In genomic region chr2:226334981-226335720, GRCh38 we compare ENCODE assay signal across 16 cellular contexts.
DNase-seq lines count a peak whose midpoint lies in the region; ATAC-seq, FAIRE-seq and TF ChIP-seq lines count a peak whose summit lies in the region.
"Had no signal": no experiment of that assay in that cellular context is flagged by ENCODE, and none has a peak within 500 bp of the region (broad histone marks: within the 10 kb centered on the region; RNA-seq: fewer than 3 reads in every experiment).

No MANE protein-coding gene starts in this region.

- no peaks in the 10 kb centered on the region for H3K36me3 Mint-ChIP-seq in HFFc6 (ENCODE audit: low read depth)
- H3K36me3 Mint-ChIP-seq in activated T-cell treated with anti-CD3 and anti-CD28 coated beads, Interleukin-2, amount 50 U/mL, for 4 hours (ENCODE audit: insufficient read depth): no peaks in the 10 kb centered on the region
- H3K36me3 Mint-ChIP-seq: CD8-positive, alpha-beta memory T cell had no signal

- no peak overlapping the region for H3K4me3 ChIP-seq in fibroblast of villous mesenchyme (ENCODE audit: low read depth, low read length)
- H3K4me3 ChIP-seq: left ventricle myocardium inferior had no signal

- H3K9me3 Mint-ChIP-seq in HFFc6: no peaks in the 10 kb centered on the region
- H3K9me3 Mint-ChIP-seq in activated T-cell treated with anti-CD3 and anti-CD28 coated beads, Interleukin-2, amount 50 U/mL, for 4 hours: no peaks in the 10 kb centered on the region
- H3K9me3 Mint-ChIP-seq: activated B cell treated with CpG ODN at 0.5 μM for 24 hours had no signal

- peaks cover 22% of the 10 kb centered on the region for H3K4me1 Mint-ChIP-seq in HFFc6 (ENCODE audit: low read depth)
- H3K4me1 Mint-ChIP-seq in activated T-cell treated with anti-CD3 and anti-CD28 coated beads, Interleukin-2, amount 50 U/mL, for 4 hours (ENCODE audit: low read depth): no peaks in the 10 kb centered on the region
- H3K4me1 Mint-ChIP-seq: activated B cell treated with CpG ODN at 0.5 μM for 24 hours; CD8-positive, alpha-beta memory T cell had no signal

- peak; percentile 75 for FAIRE-seq in D721Med (lab: Jason Lieb, UNC)
- FAIRE-seq: GM12891 had no signal

- no peak for TF ChIP-seq CTCF in D721Med (IDR thresholded peaks at IDR 0.05; ENCODE audit: insufficient read depth, missing control alignments)
- no peak for TF ChIP-seq CTCF in HFFc6 (IDR thresholded peaks at IDR 0.05)
- no peak for TF ChIP-seq CTCF in fibroblast of villous mesenchyme (IDR thresholded peaks at IDR 0.05; ENCODE audit: insufficient read depth, low read depth, low read length)

- H3K4me3 Mint-ChIP-seq in HFFc6: no peak overlapping the region
- H3K4me3 Mint-ChIP-seq in activated T-cell treated with anti-CD3 and anti-CD28 coated beads, Interleukin-2, amount 50 U/mL, for 4 hours: no peak overlapping the region
- H3K4me3 Mint-ChIP-seq: activated B cell treated with CpG ODN at 0.5 μM for 24 hours; CD8-positive, alpha-beta memory T cell had no signal

- H3K27ac Mint-ChIP-seq in HFFc6: no peak overlapping the region
- H3K27ac Mint-ChIP-seq: activated B cell treated with CpG ODN at 0.5 μM for 24 hours; CD8-positive, alpha-beta memory T cell had no signal

- H3K27me3 Mint-ChIP-seq in HFFc6 (ENCODE audit: insufficient read depth): no peaks in the 10 kb centered on the region
- no peaks in the 10 kb centered on the region for H3K27me3 Mint-ChIP-seq in activated T-cell treated with anti-CD3 and anti-CD28 coated beads, Interleukin-2, amount 50 U/mL, for 4 hours (ENCODE audit: low read depth)

- DNase-seq in D721Med (ENCODE audit: insufficient read length, low spot score): no peak
- peak; percentile 7 for DNase-seq in HFFc6
- peak; percentile 16 for DNase-seq in SW480 (ENCODE audit: low spot score)
- peak; percentile 71 for DNase-seq in fibroblast of villous mesenchyme (ENCODE audit: low read depth)
- no peak for DNase-seq in NCI-H226
- DNase-seq in activated CD8-positive, alpha-beta memory T cell treated with anti-CD3 and anti-CD28 coated beads for 24 hours: no peak
- DNase-seq in activated T-cell treated with anti-CD3 and anti-CD28 coated beads, Interleukin-2, amount 50 U/mL, for 4 hours: no peak
- DNase-seq: activated B cell treated with CpG ODN at 0.5 μM for 24 hours; activated gamma-delta T cell treated with Interleukin-2 at 50 U/mL for 16 hours; CD8-positive, alpha-beta memory T cell; left ventricle myocardium inferior; NCI-H774; stimulated activated CD4-positive, alpha-beta T cell treated with anti-CD3 and anti-CD28 coated beads, Interleukin-12 subunit alpha, Interleukin-12 subunit beta, amount 100 ng/mL, for 4 hours; stimulated activated naive CD4-positive, alpha-beta T cell treated with Interleukin-2 at 50 U/mL for 16 hours had no signal

- ATAC-seq in GM21381 (IDR thresholded peaks at IDR 0.05; ENCODE audit: unreplicated experiment): no peak
- no peak for ATAC-seq in activated T-cell treated with anti-CD3 and anti-CD28 coated beads, Interleukin-2, amount 50 U/mL, for 4 hours

Comparison
In these comparisons a context has a peak if more than half of its experiments do, and no peak if none do; other contexts are left out.
1. DNase-seq: peak in HFFc6 (single experiment), SW480 (single experiment) and fibroblast of villous mesenchyme (single experiment); none in D721Med (single experiment), NCI-H226 (single experiment), activated CD8-positive, alpha-beta memory T cell treated with anti-CD3 and anti-CD28 coated beads for 24 hours (single experiment) and activated T-cell treated with anti-CD3 and anti-CD28 coated beads, Interleukin-2, amount 50 U/mL, for 4 hours (single experiment).